19 cellular contexts compared by ENCODE assay signal in genomic region chr15:73366766-73367623, GRCh38. TPM values are rescaled to one million over a fixed set of nuclear protein-coding genes. Genes with fewer than 3 reads are reported as not detected.
DNase-seq lines count a peak whose midpoint lies in the region; ATAC-seq and TF ChIP-seq lines count a peak whose summit lies in the region.
"Had no signal": no experiment of that assay in that cellular context is flagged by ENCODE, and none has a peak within 500 bp of the region (broad histone marks: within the 10 kb centered on the region; RNA-seq: fewer than 3 reads in every experiment).

No MANE protein-coding gene starts in this region.

- BruUV-seq in MCF 10A (replicated peaks; lab: Mats Ljungman, UMichigan) = no TSS peak

- peaks cover 84% of the 10 kb centered on the region for H3K27me3 Mint-ChIP-seq in MCF 10A (ENCODE audit: insufficient read depth, unreplicated experiment)

- H3K4me1 Mint-ChIP-seq in MCF 10A (ENCODE audit: insufficient read depth, unreplicated experiment) = no peaks in the 10 kb centered on the region

- H3K4me3 Mint-ChIP-seq in MCF 10A (ENCODE audit: unreplicated experiment) = no peak overlapping the region
- H3K4me3 Mint-ChIP-seq: activated T-cell treated with anti-CD3 and anti-CD28 coated beads, Interleukin-2, amount 50 U/mL, for 24 hours; natural killer cell treated with Interleukin-12 subunit alpha and Interleukin-12 subunit beta and Interleukin-15 and Interleukin-18, amount 100 ng/mL, for 72 hours had no signal

- H3K27ac Mint-ChIP-seq in MCF 10A (ENCODE audit: low read depth, unreplicated experiment) = no peak overlapping the region
- H3K27ac Mint-ChIP-seq: activated T-cell treated with anti-CD3 and anti-CD28 coated beads, Interleukin-2, amount 50 U/mL, for 24 hours; natural killer cell treated with Interleukin-12 subunit alpha and Interleukin-12 subunit beta and Interleukin-15 and Interleukin-18, amount 100 ng/mL, for 72 hours; T-cell had no signal

- WGBS in smooth muscle cell (ENCODE audit: low lambda C conversion rate) = 16% methylated on average over 28 of the region's 28 CpGs

- peak overlapping the region; percentile 62 for H3K4me3 ChIP-seq in coronary artery
- H3K4me3 ChIP-seq in iPS-18a (ENCODE audit: low read length) = peak overlapping the region; percentile 56
- H3K4me3 ChIP-seq in smooth muscle cell = no peak overlapping the region
- H3K4me3 ChIP-seq: PC-9 had no signal

- CTCF ChIA-PET in MCF 10A (lab: Yijun Ruan, JAX) = no interaction called here

- H3K27ac ChIP-seq in coronary artery (no peak overlapping the region), iPS-18a (ENCODE audit: low read length) (no peak overlapping the region), smooth muscle cell (ENCODE audit: low read depth) (no peak overlapping the region)
- H3K27ac ChIP-seq: 22Rv1, foreskin keratinocyte, PC-9 had no signal

- H3K79me2 ChIP-seq in smooth muscle cell (ENCODE audit: low read depth) = no peaks in the 10 kb centered on the region

- H3F3A ChIP-seq in smooth muscle cell (ENCODE audit: low read depth) = no peaks in the 10 kb centered on the region

- no peak for ATAC-seq in HG02885 (IDR thresholded peaks at IDR 0.05; ENCODE audit: poor library complexity, unreplicated experiment)
- ATAC-seq: foreskin keratinocyte; natural killer cell treated with Interleukin-12 subunit alpha and Interleukin-12 subunit beta and Interleukin-15 and Interleukin-18, amount 100 ng/mL, for 72 hours; T-cell had no signal

- no peaks in the 10 kb centered on the region for H4K20me1 ChIP-seq in smooth muscle cell (ENCODE audit: low read depth)

- H3K36me3 ChIP-seq in iPS-18a (ENCODE audit: control insufficient read depth, low read depth, low read length) (no peaks in the 10 kb centered on the region), smooth muscle cell (ENCODE audit: low read depth) (no peaks in the 10 kb centered on the region)

- H3K9me3 ChIP-seq in iPS-18a (ENCODE audit: control insufficient read depth, low read depth, low read length) (no peaks in the 10 kb centered on the region), smooth muscle cell (replicated peaks; ENCODE audit: low read depth) (no peaks in the 10 kb centered on the region)

- no peak overlapping the region for H3K9ac ChIP-seq in iPS-18a (ENCODE audit: low read length)
- H3K9ac ChIP-seq in smooth muscle cell (ENCODE audit: low read depth) = no peak overlapping the region

- POLR2A ChIA-PET in MCF 10A (lab: Yijun Ruan, JAX) = interaction anchor here (1.0 kb wide), 1 partner anchor 12 kb away, joined by 3 read pairs; no protein-coding TSS in a partner anchor

- no peaks in the 10 kb centered on the region for H3K36me3 Mint-ChIP-seq in MCF 10A (ENCODE audit: insufficient read depth, unreplicated experiment)
- H3K36me3 Mint-ChIP-seq: natural killer cell treated with Interleukin-12 subunit alpha and Interleukin-12 subunit beta and Interleukin-15 and Interleukin-18, amount 100 ng/mL, for 72 hours; T-cell had no signal

- intact Hi-C loops in MCF 10A (cut with micrococcal nuclease) = no loop called here

- DNase-seq in DMS 273 (lab: John Stamatoyannopoulos, UW; ENCODE audit: unreplicated experiment) = peak; percentile 12
- no peak for DNase-seq in DMS 273 treated with DMSO at 0.1 percent for 48 hours (lab: John Stamatoyannopoulos, UW)
- DNase-seq in coronary artery (ENCODE audit: low spot score) = no peak
- DNase-seq in smooth muscle cell (lab: John Stamatoyannopoulos, UW; ENCODE audit: unreplicated experiment) = no peak
- no peak for DNase-seq in MCF 10A (ENCODE audit: unreplicated experiment)
- no peak for DNase-seq in stimulated activated naive CD4-positive, alpha-beta T cell treated with Interleukin-2 at 50 U/mL for 16 hours (lab: John Stamatoyannopoulos, UW)
- DNase-seq: activated T-cell treated with anti-CD3 and anti-CD28 coated beads, Interleukin-2, amount 50 U/mL, for 24 hours; anterior cingulate cortex; foreskin keratinocyte; NCI-H345; PC-9; small intestine; T-cell had no signal

- H3K4me2 ChIP-seq in smooth muscle cell = peak overlapping the region; percentile 87
- H3K4me2 ChIP-seq: PC-9 had no signal

- H3K4me1 ChIP-seq in iPS-18a (ENCODE audit: control insufficient read depth, low read depth, low read length) = peaks cover 28% of the 10 kb centered on the region
- peaks cover 8% of the 10 kb centered on the region for H3K4me1 ChIP-seq in smooth muscle cell (ENCODE audit: low read depth)
- H3K4me1 ChIP-seq: foreskin keratinocyte had no signal

- H3K27me3 ChIP-seq in iPS-18a (ENCODE audit: control insufficient read depth, insufficient read depth, low read length) (peaks cover 42% of the 10 kb centered on the region), smooth muscle cell (ENCODE audit: low read depth) (peaks cover 81% of the 10 kb centered on the region)

- H2AFZ ChIP-seq in smooth muscle cell (ENCODE audit: low read depth) = no peak overlapping the region
- H2AFZ ChIP-seq: PC-9 had no signal

- no peaks in the 10 kb centered on the region for H3K9me3 Mint-ChIP-seq in MCF 10A (ENCODE audit: unreplicated experiment)
- H3K9me3 Mint-ChIP-seq: activated T-cell treated with anti-CD3 and anti-CD28 coated beads, Interleukin-2, amount 50 U/mL, for 24 hours; natural killer cell treated with Interleukin-12 subunit alpha and Interleukin-12 subunit beta and Interleukin-15 and Interleukin-18, amount 100 ng/mL, for 72 hours; T-cell had no signal

- TF ChIP-seq CTCF in coronary artery (IDR thresholded peaks at IDR 0.05) = no peak
- no peak for TF ChIP-seq CTCF in smooth muscle cell (IDR thresholded peaks at IDR 0.05; ENCODE audit: borderline replicate concordance, insufficient read depth, poor library complexity, severe bottlenecking)
- no peak for TF ChIP-seq CTCF in MCF 10A (IDR thresholded peaks at IDR 0.05; ENCODE audit: unreplicated experiment)

RNA-seq across cellular contexts. Expression of gene HCN4, which starts 1.8 kb away (rescaled TPM):
- total RNA-seq in smooth muscle cell = not detected in 2 replicates
- 0.07 TPM in 1 of 2 replicates, not detected in the other for polyA plus RNA-seq in smooth muscle cell
- not detected in 2 replicates for total RNA-seq in MCF 10A (2022)
- total RNA-seq: HT1080; left lobe of liver; natural killer cell treated with Interleukin-12 subunit alpha and Interleukin-12 subunit beta and Interleukin-15 and Interleukin-18, amount 100 ng/mL, for 72 hours; PC-9; T-cell had no signal
- polyA plus RNA-seq: foreskin keratinocyte had no signal
